1 cellular context compared by ENCODE assay signal in genomic region chr2:24012521-24013245, GRCh38.
A peak's percentile ranks its signal among the peaks of the same experiment; 100 is the strongest.
TF ChIP-seq lines count a peak whose summit lies in the region.

No MANE protein-coding gene starts in this region.

TF ChIP-seq in K562, 482 proteins besides CTCF, POLR2A, EP300 and RAD21:
- TF ChIP-seq RBFOX2 (IDR thresholded peaks at IDR 0.05; ENCODE audit: low read depth, low read length) (no peak), KLF13 (tag; IDR thresholded peaks at IDR 0.05; ENCODE audit: borderline replicate concordance, low read depth) (no peak), ATF7 (IDR thresholded peaks at IDR 0.05) (no peak), MAFK (IDR thresholded peaks at IDR 0.05; ENCODE audit: low read length) (peak; percentile 52; the same call in 1 of the 2 replicates), CREB3 (tag; conservative IDR thresholded peaks at IDR 0.05; ENCODE audit: low read depth) (0 out of 2 replicates have a peak, but pooled peaks have one; percentile 44), MAFF (IDR thresholded peaks at IDR 0.05; ENCODE audit: low read length) (peak; percentile 44; the same call in 1 of the 2 replicates), MAFG (tag; conservative IDR thresholded peaks at IDR 0.05) (peak; percentile 36), ZNF592 (IDR thresholded peaks at IDR 0.05) (peak; percentile 46; the same call in 1 of the 2 replicates), HLTF (IDR thresholded peaks at IDR 0.05) (no peak), ZNF197 (CRISPR knock-in tag; IDR thresholded peaks at IDR 0.05; ENCODE audit: low read depth) (0 out of 2 replicates have a peak, but pooled peaks have one; percentile 31), MEIS2 (IDR thresholded peaks at IDR 0.05; ENCODE audit: partially characterized antibody) (peak; percentile 12), ZNF184 (CRISPR knock-in tag; IDR thresholded peaks at IDR 0.05) (no peak), E2F5 (CRISPR knock-in tag; IDR thresholded peaks at IDR 0.05) (0 out of 2 replicates have a peak, but pooled peaks have one; percentile 57), SPI1 (IDR thresholded peaks at IDR 0.05; ENCODE audit: borderline replicate concordance, low read depth, low read length) (peak; percentile 76), ZNF316 (IDR thresholded peaks at IDR 0.05) (peak; percentile 73), ESRRA (IDR thresholded peaks at IDR 0.05; ENCODE audit: borderline replicate concordance, low read depth) (peak; percentile 55; the same call in 1 of the 2 replicates), CTBP1 (IDR thresholded peaks at IDR 0.05; ENCODE audit: borderline replicate concordance) (0 out of 2 replicates have a peak, but pooled peaks have one; percentile 31), USF2 (CRISPR knock-in tag; IDR thresholded peaks at IDR 0.05) (no peak), RB1 (IDR thresholded peaks at IDR 0.05; ENCODE audit: low read depth) (no peak), HBP1 (CRISPR knock-in tag; IDR thresholded peaks at IDR 0.05) (no peak), C11orf30 (IDR thresholded peaks at IDR 0.05; ENCODE audit: low read depth) (peak; percentile 68; the same call in 1 of the 2 replicates)
